21 cellular contexts compared by ENCODE assay signal in the genomic region with DNA sequence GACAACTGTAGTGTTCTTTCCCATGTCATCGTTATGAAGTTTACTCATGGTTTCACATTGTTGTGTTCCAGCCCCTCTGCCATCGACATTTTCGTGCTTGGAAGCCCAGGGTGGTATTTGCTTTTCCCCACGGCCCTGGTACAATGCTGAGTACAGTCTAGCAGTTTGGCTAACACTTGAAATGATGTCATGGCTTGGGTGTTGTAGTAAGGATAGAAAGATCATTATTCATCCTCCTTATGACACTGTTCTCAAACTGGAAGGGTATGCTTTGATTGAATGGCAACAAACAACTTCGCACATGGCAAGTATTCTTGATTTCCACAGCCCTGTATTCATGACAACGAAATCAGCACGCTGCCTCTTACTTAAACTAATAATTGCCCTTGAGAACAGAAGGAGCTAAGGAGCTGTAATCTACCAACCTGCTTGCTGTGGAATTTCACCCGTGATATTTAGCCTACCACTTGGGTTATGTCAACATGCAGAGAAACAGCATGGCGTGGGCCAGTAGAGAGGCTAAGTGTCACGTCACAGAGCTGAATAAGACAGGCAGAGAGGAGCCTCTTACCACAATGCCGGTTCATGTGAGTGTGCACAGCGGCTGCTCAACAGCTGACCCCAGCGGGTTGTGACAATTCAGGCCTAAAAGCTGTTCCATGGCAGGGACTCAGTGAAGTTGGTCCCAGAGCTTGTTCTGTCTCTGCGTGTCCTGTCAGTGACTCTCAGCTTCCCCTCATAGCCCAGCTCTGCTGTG.
"Had no signal": no experiment of that assay in that cellular context is flagged by ENCODE, and none has a peak within 500 bp of the region (broad histone marks: within the 10 kb centered on the region; RNA-seq: fewer than 3 reads in every experiment).

No MANE protein-coding gene starts in this region.

- H3K36me3 Mint-ChIP-seq: activated naive CD8-positive, alpha-beta T cell treated with anti-CD3 and anti-CD28 coated beads, Interleukin-2, amount 10 ng/mL, durations not matched to agents 7 days and 5 days; naive thymus-derived CD8-positive, alpha-beta T cell; stimulated activated naive B cell treated with anti-CD40 and anti-IgM and Interleukin-4, amounts not matched to agents 10 μg/mL and 1 μg/mL and 100 μg/mL, for 72 hours had no signal

- H3K4me3 ChIP-seq: hepatocyte, neural progenitor cell, sigmoid colon, transverse colon, uterus had no signal

- H3K4me1 ChIP-seq: foreskin keratinocyte, neural progenitor cell, sigmoid colon, transverse colon, uterus had no signal

- H3K9ac ChIP-seq: neural progenitor cell had no signal

- H3K79me2 ChIP-seq: hepatocyte had no signal

- H3K4me3 Mint-ChIP-seq: activated B cell treated with CpG ODN at 0.5 μM for 24 hours; activated CD4-positive, alpha-beta T cell treated with anti-CD3 and anti-CD28 coated beads for 36 hours; activated naive CD4-positive, alpha-beta T cell treated with anti-CD3 and anti-CD28 coated beads for 36 hours; activated naive CD8-positive, alpha-beta T cell treated with anti-CD3 and anti-CD28 coated beads, Interleukin-2, amount 10 ng/mL, durations not matched to agents 7 days and 5 days; activated T-cell treated with anti-CD3 and anti-CD28 coated beads, Interleukin-2, amount 50 U/mL, for 4 hours; naive thymus-derived CD8-positive, alpha-beta T cell; neural progenitor cell; stimulated activated naive B cell treated with anti-CD40 and anti-IgM and Interleukin-4, amounts not matched to agents 10 μg/mL and 1 μg/mL and 100 μg/mL, for 72 hours; T-helper 17 cell had no signal

- H3K27ac Mint-ChIP-seq: activated B cell treated with CpG ODN at 0.5 μM for 24 hours; activated CD4-positive, alpha-beta T cell treated with anti-CD3 and anti-CD28 coated beads for 36 hours; activated naive CD4-positive, alpha-beta T cell treated with anti-CD3 and anti-CD28 coated beads for 36 hours; activated naive CD8-positive, alpha-beta T cell treated with anti-CD3 and anti-CD28 coated beads, Interleukin-2, amount 10 ng/mL, durations not matched to agents 7 days and 5 days; neural progenitor cell; stimulated activated naive B cell treated with anti-CD40 and anti-IgM and Interleukin-4, amounts not matched to agents 10 μg/mL and 1 μg/mL and 100 μg/mL, for 72 hours; T-helper 17 cell had no signal

- H2AFZ ChIP-seq: hepatocyte, neural progenitor cell had no signal

- H3K4me1 Mint-ChIP-seq: activated B cell treated with CpG ODN at 0.5 μM for 24 hours; activated CD4-positive, alpha-beta T cell treated with anti-CD3 and anti-CD28 coated beads for 36 hours; activated naive CD8-positive, alpha-beta T cell treated with anti-CD3 and anti-CD28 coated beads, Interleukin-2, amount 10 ng/mL, durations not matched to agents 7 days and 5 days; naive thymus-derived CD8-positive, alpha-beta T cell; stimulated activated naive B cell treated with anti-CD40 and anti-IgM and Interleukin-4, amounts not matched to agents 10 μg/mL and 1 μg/mL and 100 μg/mL, for 72 hours; T-helper 17 cell had no signal

- H3K9me3 Mint-ChIP-seq: activated B cell treated with CpG ODN at 0.5 μM for 24 hours; activated naive CD4-positive, alpha-beta T cell treated with anti-CD3 and anti-CD28 coated beads for 36 hours; activated naive CD8-positive, alpha-beta T cell treated with anti-CD3 and anti-CD28 coated beads, Interleukin-2, amount 10 ng/mL, durations not matched to agents 7 days and 5 days; activated T-cell treated with anti-CD3 and anti-CD28 coated beads, Interleukin-2, amount 50 U/mL, for 4 hours; naive thymus-derived CD8-positive, alpha-beta T cell had no signal

- H3K9me3 ChIP-seq: sigmoid colon, transverse colon, uterus had no signal

- H3K36me3 ChIP-seq: neural progenitor cell, sigmoid colon, transverse colon, uterus had no signal

- H3K4me2 ChIP-seq: hepatocyte, neural progenitor cell had no signal

- DNase-seq: activated B cell treated with CpG ODN at 0.5 μM for 24 hours; activated CD4-positive, alpha-beta T cell treated with anti-CD3 and anti-CD28 coated beads for 36 hours; activated CD4-positive, alpha-beta T cell treated with anti-CD3 and anti-CD28 coated beads, Interleukin-2, amount 50 U/mL, for 48 hours; activated CD8-positive, alpha-beta memory T cell treated with anti-CD3 and anti-CD28 coated beads, Interleukin-2, amount 50 U/mL, for 48 hours; activated naive CD4-positive, alpha-beta T cell treated with anti-CD3 and anti-CD28 coated beads for 36 hours; activated naive CD8-positive, alpha-beta T cell treated with anti-CD3 and anti-CD28 coated beads, Interleukin-2, amount 10 ng/mL, durations not matched to agents 7 days and 5 days; activated T-cell treated with anti-CD3 and anti-CD28 coated beads, Interleukin-2, amount 50 U/mL, for 4 hours; amygdala; dermis blood vessel endothelial cell; effector CD8-positive, alpha-beta T cell; foreskin keratinocyte; naive thymus-derived CD8-positive, alpha-beta T cell; sigmoid colon; stimulated activated CD4-positive, alpha-beta T cell treated with anti-CD3 and anti-CD28 coated beads, Interleukin-2, amount 100 ng/mL, for 48 hours; stimulated activated CD8-positive, alpha-beta memory T cell treated with anti-CD3 and anti-CD28 coated beads, Interleukin-4, amount 100 ng/mL, for 48 hours; stimulated activated naive B cell treated with anti-CD40 and anti-IgM and Interleukin-4, amounts not matched to agents 10 μg/mL and 1 μg/mL and 100 μg/mL, for 72 hours; T-helper 17 cell; transverse colon; uterus had no signal

- H3K27ac ChIP-seq: foreskin keratinocyte, hepatocyte, neural progenitor cell, sigmoid colon, transverse colon, uterus had no signal

- H3K27me3 Mint-ChIP-seq: activated B cell treated with CpG ODN at 0.5 μM for 24 hours; activated naive CD8-positive, alpha-beta T cell treated with anti-CD3 and anti-CD28 coated beads, Interleukin-2, amount 10 ng/mL, durations not matched to agents 7 days and 5 days; T-helper 17 cell had no signal

- H3K27me3 ChIP-seq: foreskin keratinocyte, hepatocyte, neural progenitor cell, sigmoid colon, transverse colon, uterus had no signal

- ATAC-seq: activated CD4-positive, alpha-beta T cell treated with anti-CD3 and anti-CD28 coated beads for 36 hours; activated T-cell treated with anti-CD3 and anti-CD28 coated beads, Interleukin-2, amount 50 U/mL, for 4 hours; foreskin keratinocyte; naive thymus-derived CD8-positive, alpha-beta T cell; stimulated activated naive B cell treated with anti-CD40 and anti-IgM and Interleukin-4, amounts not matched to agents 10 μg/mL and 1 μg/mL and 100 μg/mL, for 72 hours; T-helper 17 cell had no signal
